ENCODE assay signal across 9 cellular contexts in the genomic region with DNA sequence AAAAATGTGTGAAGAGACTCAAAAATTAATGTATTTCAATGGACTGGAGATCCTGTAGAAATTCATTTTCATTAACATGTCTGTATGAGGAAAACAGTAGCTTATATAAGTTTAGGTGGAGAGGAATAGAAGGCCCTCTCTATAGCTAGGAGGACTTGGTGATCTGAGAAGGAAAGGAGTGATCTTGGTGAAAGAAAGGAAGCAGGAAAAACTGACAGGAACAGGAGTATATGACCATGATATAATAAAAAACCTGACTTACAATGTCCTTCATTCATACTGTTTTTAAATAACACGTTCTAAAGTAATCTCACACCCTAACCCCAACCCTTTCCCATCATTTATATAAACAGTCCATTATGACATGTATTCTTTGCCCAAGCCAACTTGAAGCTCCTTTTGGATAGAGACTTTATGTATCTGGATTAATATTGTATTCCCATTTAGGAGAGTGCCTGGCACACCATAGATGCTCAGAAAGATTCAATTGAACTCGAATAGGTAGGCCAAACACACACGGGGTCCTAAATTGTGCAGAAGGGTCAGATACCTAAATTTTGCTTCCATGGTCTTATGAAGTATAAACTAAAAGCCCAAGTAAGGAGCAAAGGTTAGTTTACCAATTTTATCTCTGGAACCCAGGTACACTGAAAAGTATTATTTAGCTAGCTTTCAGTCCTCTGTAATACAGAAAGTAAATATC.
DNase-seq lines count a peak whose midpoint lies in the region; ATAC-seq, FAIRE-seq and TF ChIP-seq lines count a peak whose summit lies in the region.
"Had no signal": no experiment of that assay in that cellular context is flagged by ENCODE, and none has a peak within 500 bp of the region (broad histone marks: within the 10 kb centered on the region; RNA-seq: fewer than 3 reads in every experiment).

No MANE protein-coding gene starts in this region.

- no peaks in the 10 kb centered on the region for H3K36me3 ChIP-seq in right atrium auricular region
- no peaks in the 10 kb centered on the region for H3K36me3 ChIP-seq in astrocyte (ENCODE audit: insufficient read depth, low read length)
- no peaks in the 10 kb centered on the region for H3K36me3 ChIP-seq in lower lobe of right lung
- no peaks in the 10 kb centered on the region for H3K36me3 ChIP-seq in aorta (ENCODE audit: control insufficient read depth in 1 of 2, insufficient read depth in 2 of 2, low read length in 1 of 2)

- DNase-seq in right atrium auricular region (ENCODE audit: low spot score) (no peak), cardiac septum (ENCODE audit: low spot score) (no peak), astrocyte (ENCODE audit: low read depth) (no peak), lower lobe of right lung (no peak), aorta (no peak), NCI-H2081 treated with DMSO at 0.1 percent for 48 hours (lab: John Stamatoyannopoulos, UW) (no peak)

- H3K4me1 ChIP-seq in right atrium auricular region (peaks cover 0 to 24% of the 10 kb centered on the region in 2 donors), astrocyte (ENCODE audit: insufficient read depth, low read length) (peaks cover 7% of the 10 kb centered on the region), lower lobe of right lung (peaks cover 26% of the 10 kb centered on the region), aorta (ENCODE audit: control insufficient read depth in 1 of 2, insufficient read depth in 2 of 2, low read length in 2 of 2) (no peaks in the 10 kb centered on the region)

- H3K36me3 Mint-ChIP-seq in astrocyte (ENCODE audit: low read depth, unreplicated experiment), result peaks cover 2% of the 10 kb centered on the region

- H3K4me1 Mint-ChIP-seq in astrocyte (ENCODE audit: low read depth, unreplicated experiment), result peaks cover 11% of the 10 kb centered on the region

- intact Hi-C loops in cardiac septum (cut with DNase I), result loop anchor here (5.0 to 10.0 kb wide), 2 partner anchors 1611 to 1679 kb away; a partner anchor contains a TSS
- intact Hi-C loops in lower lobe of right lung (cut with DNase I), result no loop called here
- intact Hi-C loops in aorta (cut with DNase I), result no loop called here

- H3K27me3 Mint-ChIP-seq in astrocyte (ENCODE audit: low read depth, unreplicated experiment), result no peaks in the 10 kb centered on the region

- H3K4me3 ChIP-seq in right atrium auricular region (peak overlapping the region; percentile 72 to 84), astrocyte (ENCODE audit: insufficient read depth, low read depth, low read length) (peak overlapping the region; percentile 94), lower lobe of right lung (peak overlapping the region; percentile 62), aorta (ENCODE audit: low read length in 2 of 2) (peak overlapping the region; percentile 67 to 79)

- no peaks in the 10 kb centered on the region for H3K27me3 ChIP-seq in right atrium auricular region
- no peaks in the 10 kb centered on the region for H3K27me3 ChIP-seq in astrocyte (ENCODE audit: insufficient read depth, low read length)
- H3K27me3 ChIP-seq in lower lobe of right lung (ENCODE audit: low read depth), result no peaks in the 10 kb centered on the region
- H3K27me3 ChIP-seq in aorta (ENCODE audit: control insufficient read depth in 1 of 2, insufficient read depth in 2 of 2, low read length in 1 of 2), result no peaks in the 10 kb centered on the region

- H3K27ac Mint-ChIP-seq in astrocyte (ENCODE audit: unreplicated experiment), result peak overlapping the region; percentile 60

- H3K9me3 Mint-ChIP-seq in astrocyte (ENCODE audit: unreplicated experiment), result no peaks in the 10 kb centered on the region
- H3K9me3 Mint-ChIP-seq: stimulated activated naive CD8-positive, alpha-beta T cell treated with anti-CD3 and anti-CD28 coated beads, Interleukin-15, Interleukin-2, amounts not matched to agents 100 ng/mL and 50 ng/mL, for 24 hours had no signal

- TF ChIP-seq CTCF in right atrium auricular region (IDR thresholded peaks at IDR 0.05) (no peak), astrocyte (IDR thresholded peaks at IDR 0.05; ENCODE audit: insufficient read depth, low read depth, low read length) (no peak), lower lobe of right lung (IDR thresholded peaks at IDR 0.05) (no peak)

- no peaks in the 10 kb centered on the region for H4K20me1 ChIP-seq in astrocyte (ENCODE audit: insufficient read depth, low read length)

- H3K79me2 ChIP-seq in astrocyte (ENCODE audit: insufficient read depth, low read length), result peaks cover 37% of the 10 kb centered on the region

- ATAC-seq in lower lobe of right lung (no peak), aorta (ENCODE audit: low FRiP score) (no peak), HG03521 (IDR thresholded peaks at IDR 0.05; ENCODE audit: unreplicated experiment) (no peak), GM21825 (IDR thresholded peaks at IDR 0.05; ENCODE audit: unreplicated experiment) (no peak)

- H3K9me3 ChIP-seq in right atrium auricular region, result no peaks in the 10 kb centered on the region
- no peaks in the 10 kb centered on the region for H3K9me3 ChIP-seq in astrocyte (ENCODE audit: insufficient read depth, low read depth, low read length)
- H3K9me3 ChIP-seq in lower lobe of right lung, result no peaks in the 10 kb centered on the region
- no peaks in the 10 kb centered on the region for H3K9me3 ChIP-seq in aorta (ENCODE audit: control insufficient read depth, low read length)

- peak overlapping the region; percentile 99 for H3K9ac ChIP-seq in astrocyte (ENCODE audit: low read length)

- H3K27ac ChIP-seq in right atrium auricular region (peak overlapping the region; percentile 94 to 98), astrocyte (ENCODE audit: low read depth, low read length) (peak overlapping the region; percentile 97), lower lobe of right lung (peak overlapping the region; percentile 98), aorta (ENCODE audit: low read depth in 1 of 2, low read length in 2 of 2) (no peak overlapping the region)

- peak overlapping the region; percentile 92 for H3K4me2 ChIP-seq in astrocyte (ENCODE audit: low read length)

- 18 to 24% methylated on average over 3 of the region's 3 CpGs for WGBS in aorta, 2 donors

- H3K4me3 Mint-ChIP-seq in astrocyte (ENCODE audit: unreplicated experiment), result no peak overlapping the region
- H3K4me3 Mint-ChIP-seq: stimulated activated naive CD8-positive, alpha-beta T cell treated with anti-CD3 and anti-CD28 coated beads, Interleukin-15, Interleukin-2, amounts not matched to agents 100 ng/mL and 50 ng/mL, for 24 hours had no signal

- no peak for FAIRE-seq in astrocyte (lab: Jason Lieb, UNC)

- peak overlapping the region; percentile 11 for H2AFZ ChIP-seq in astrocyte (ENCODE audit: low read depth, low read length)

Comparison
In these comparisons a context has a peak if more than half of its experiments do, and no peak if none do; other contexts are left out.
1. H3K27ac ChIP-seq: peak in right atrium auricular region (2 of 2), astrocyte (single experiment) and lower lobe of right lung (single experiment); none in aorta (0 of 2).
2. Peak in every context shown above with its lines, with median percentiles within 50 percentile points of each other: H3K4me3 ChIP-seq.